8 cellular contexts compared by ENCODE assay signal in genomic region chr10:102241444-102242117, GRCh38. TPM values are rescaled to one million over a fixed set of nuclear protein-coding genes. Genes with fewer than 3 reads are reported as not detected.
DNase-seq lines count a peak whose midpoint lies in the region; ATAC-seq, FAIRE-seq and TF ChIP-seq lines count a peak whose summit lies in the region.

TSS of gene PITX3 (minus strand) at chr10:102241512. CDS start at chr10:102232080, 9,432 bp downstream.

- DNase-seq in HT-29 (ENCODE audit: low spot score) (peak; percentile 84), SK-MEL-5 (ENCODE audit: low read depth, low spot score) (peak; percentile 80), frontal cortex (ENCODE audit: low spot score in 2 of 2) (peak; percentile 83 to 96)
- peak; percentile 93 for DNase-seq in activated naive CD4-positive, alpha-beta T cell treated with Interleukin-2 at 50 U/mL for 16 hours

- peak within 1 kb of the TSS in 8 of 10 experiments; percentile 21 to 56 (median 38); a peak in 12 of 20 replicates for H3K4me3 ChIP-seq in BLaER1 treated with 17β-estradiol and CSF1 and Interleukin-3, amounts not matched to agents 10 nM and 100 nM
- peak within 1 kb of the TSS; percentile 30 to 59 for H3K4me3 ChIP-seq in neutrophil (ENCODE audit: low read depth in 1 of 2, low read length in 1 of 2)
- peak within 1 kb of the TSS; percentile 79 to 88 for H3K4me3 ChIP-seq in stomach smooth muscle (ENCODE audit: low read length in 2 of 2)

- H3K27me3 ChIP-seq in BLaER1 treated with 17β-estradiol and CSF1 and Interleukin-3, amounts not matched to agents 10 nM and 100 nM, result peaks cover 31 to 50% (median 44%) of the 10 kb centered on the region in 11 experiments
- H3K27me3 ChIP-seq in neutrophil, result peaks cover 69% of the 10 kb centered on the region
- H3K27me3 ChIP-seq in stomach smooth muscle (ENCODE audit: control insufficient read depth in 1 of 2, insufficient read depth in 2 of 2, low read length in 2 of 2), result peaks cover 2 to 13% of the 10 kb centered on the region in 2 donors

- H4K20me1 ChIP-seq in BLaER1 treated with 17β-estradiol and CSF1 and Interleukin-3, amounts not matched to agents 10 nM and 100 nM, result peaks cover 0 to 12% (median 8%) of the 10 kb centered on the region in 11 experiments; a peak in 15 of 22 replicates

- TF ChIP-seq CTCF in neutrophil (IDR thresholded peaks at IDR 0.05), result no peak

- in situ Hi-C loops in SK-MEL-5 (cut with HindIII; ENCODE audit: low pct_unique_long_range_greater_than_20kb, low sequenced_read_pairs), result no loop called here

- peaks cover 0 to 15% (median 8%) of the 10 kb centered on the region in 11 experiments; a peak in 15 of 22 replicates for H3K9me3 ChIP-seq in BLaER1 treated with 17β-estradiol and CSF1 and Interleukin-3, amounts not matched to agents 10 nM and 100 nM (replicated peaks in 1 of 11)
- no peaks in the 10 kb centered on the region for H3K9me3 ChIP-seq in neutrophil
- H3K9me3 ChIP-seq in stomach smooth muscle (ENCODE audit: control insufficient read depth in 2 of 2, low read length in 2 of 2), result no peaks in the 10 kb centered on the region

- FAIRE-seq in frontal cortex (lab: Jason Lieb, UNC), result no peak

- H3K4me2 ChIP-seq in BLaER1 treated with 17β-estradiol and CSF1 and Interleukin-3, amounts not matched to agents 10 nM and 100 nM, result peak within 1 kb of the TSS; percentile 36 to 68 (median 49); a peak in 19 of 22 replicates

- ATAC-seq in GM19324 (IDR thresholded peaks at IDR 0.05; ENCODE audit: low FRiP score, unreplicated experiment), result peak; percentile 22

- no peak within 1 kb of the TSS for H3K27ac ChIP-seq in BLaER1 treated with 17β-estradiol and CSF1 and Interleukin-3, amounts not matched to agents 10 nM and 100 nM
- H3K27ac ChIP-seq in neutrophil (no peak within 1 kb of the TSS), stomach smooth muscle (ENCODE audit: low read length) (no peak within 1 kb of the TSS)

- H3K4me1 ChIP-seq in BLaER1 treated with 17β-estradiol and CSF1 and Interleukin-3, amounts not matched to agents 10 nM and 100 nM, result peaks cover 12 to 20% (median 13%) of the 10 kb centered on the region in 10 experiments
- H3K4me1 ChIP-seq in neutrophil (ENCODE audit: control insufficient read depth in 1 of 2, insufficient read depth in 1 of 2, low read depth in 1 of 2, low read length in 1 of 2), result peaks cover 35 to 36% of the 10 kb centered on the region in 2 experiments
- H3K4me1 ChIP-seq in stomach smooth muscle (ENCODE audit: control insufficient read depth, insufficient read depth, low read length), result peaks cover 36% of the 10 kb centered on the region

- no peaks in the 10 kb centered on the region for H3K36me3 ChIP-seq in BLaER1 treated with 17β-estradiol and CSF1 and Interleukin-3, amounts not matched to agents 10 nM and 100 nM
- H3K36me3 ChIP-seq in neutrophil (no peaks in the 10 kb centered on the region), stomach smooth muscle (ENCODE audit: control insufficient read depth in 2 of 2, insufficient read depth in 2 of 2, low read length in 2 of 2) (no peaks in the 10 kb centered on the region)

- H3K9ac ChIP-seq in BLaER1 treated with 17β-estradiol and CSF1 and Interleukin-3, amounts not matched to agents 10 nM and 100 nM, result no peak within 1 kb of the TSS
- H3K9ac ChIP-seq in stomach smooth muscle (ENCODE audit: low read length in 2 of 2), result peak within 1 kb of the TSS; percentile 48 to 55

RNA-seq across cellular contexts. Expression of gene PITX3, which starts in this region (rescaled TPM):
- total RNA-seq in HT-29 (2014; rRNA removed; shearing (Covaris generic)), result not detected in 2 replicates
- not detected in 2 replicates for total RNA-seq in SK-MEL-5 (2014; rRNA removed; shearing (Covaris generic))
- polyA plus RNA-seq in SK-MEL-5 (2015; cell fraction: cytosol; rRNA removed), result not detected in 2 replicates
- not detected in 2 replicates for polyA plus RNA-seq in SK-MEL-5 (2015; cell fraction: nucleus; rRNA removed)
- not detected for total RNA-seq in frontal cortex

Comparison
In these comparisons a context has a peak if more than half of its experiments do, and no peak if none do; other contexts are left out.
1. Peak in DNase-seq in HT-29; RNA of the gene not detected or under 1 TPM.
2. Peak in DNase-seq in SK-MEL-5; RNA of the gene not detected or under 1 TPM.
3. Peak in DNase-seq in frontal cortex; RNA of the gene not detected or under 1 TPM.
4. H3K9ac ChIP-seq: peak in stomach smooth muscle (2 of 2); none in BLaER1 treated with 17β-estradiol and CSF1 and Interleukin-3, amounts not matched to agents 10 nM and 100 nM (0 of 11).
5. Peak in every context shown above with its lines, with median percentiles within 50 percentile points of each other: H3K4me3 ChIP-seq and DNase-seq.